Comparison of ENCODE assay signal across 25 cellular contexts in genomic region chr22:47419239-47419638, GRCh38.
"Had no signal": no experiment of that assay in that cellular context is flagged by ENCODE, and none has a peak within 500 bp of the region (broad histone marks: within the 10 kb centered on the region; RNA-seq: fewer than 3 reads in every experiment).

No MANE protein-coding gene starts in this region.

- H3K36me3 ChIP-seq: colonic mucosa, left lung, neutrophil, pancreas, right atrium auricular region, upper lobe of right lung had no signal

- H3K4me3 ChIP-seq: colonic mucosa, dorsolateral prefrontal cortex, left lung, pancreas, psoas muscle, right atrium auricular region, upper lobe of right lung had no signal

- DNase-seq: activated CD4-positive, alpha-beta T cell treated with anti-CD3 and anti-CD28 coated beads, Interleukin-2, amount 50 U/mL, for 1 hour; activated CD4-positive, CD25-positive, alpha-beta regulatory T cell treated with anti-CD3 and anti-CD28 coated beads, Interleukin-2, amount 50 U/mL, for 72 hours; activated CD8-positive, alpha-beta memory T cell treated with anti-CD3 and anti-CD28 coated beads, Interleukin-2, amount 50 U/mL, for 4 hours; activated naive CD4-positive, alpha-beta T cell treated with Interleukin-2 at 50 U/mL for 16 hours; activated naive CD8-positive, alpha-beta T cell treated with anti-CD3 and anti-CD28 coated beads for 36 hours; activated T-cell treated with anti-CD3 and anti-CD28 coated beads, Interleukin-2, amount 50 U/mL, for 24 hours; amniotic stem cell; colonic mucosa; dorsolateral prefrontal cortex; effector memory CD8-positive, alpha-beta T cell; foreskin melanocyte; immature natural killer cell; left lung; pancreas; psoas muscle; stimulated activated CD4-positive, alpha-beta T cell treated with anti-CD3 and anti-CD28 coated beads, Interleukin-4, amount 100 ng/mL, for 4 hours; stimulated activated naive CD8-positive, alpha-beta T cell treated with anti-CD3 and anti-CD28 coated beads, Interleukin-15, Interleukin-2, amounts not matched to agents 100 U/mL and 50 U/mL, for 24 hours; T-helper 2 cell; upper lobe of right lung had no signal

- H3K4me1 Mint-ChIP-seq: activated naive CD8-positive, alpha-beta T cell treated with anti-CD3 and anti-CD28 coated beads for 36 hours; activated T-helper 17 cell treated with anti-CD3 and anti-CD28 coated beads, Interleukin-2, amount 50 U/mL, for 72 hours; immature natural killer cell; mesothelial cell of epicardium had no signal

- H3K36me3 Mint-ChIP-seq: activated naive CD8-positive, alpha-beta T cell treated with anti-CD3 and anti-CD28 coated beads for 36 hours; immature natural killer cell; natural killer cell treated with Interleukin-12 subunit alpha and Interleukin-12 subunit beta and Interleukin-15 and Interleukin-18, amount 100 ng/mL, for 72 hours had no signal

- ATAC-seq: activated T-helper 17 cell treated with anti-CD3 and anti-CD28 coated beads, Interleukin-2, amount 50 U/mL, for 72 hours; effector memory CD8-positive, alpha-beta T cell; esophagus mucosa; left lung; natural killer cell treated with Interleukin-12 subunit alpha and Interleukin-12 subunit beta and Interleukin-15 and Interleukin-18, amount 100 ng/mL, for 72 hours; pancreas; psoas muscle; stimulated activated naive CD8-positive, alpha-beta T cell treated with anti-CD3 and anti-CD28 coated beads, Interleukin-15, Interleukin-2, amounts not matched to agents 100 U/mL and 50 U/mL, for 24 hours; upper lobe of right lung had no signal

- H3K4me3 Mint-ChIP-seq: activated naive CD8-positive, alpha-beta T cell treated with anti-CD3 and anti-CD28 coated beads for 36 hours; activated T-cell treated with anti-CD3 and anti-CD28 coated beads, Interleukin-2, amount 50 U/mL, for 24 hours; activated T-helper 17 cell treated with anti-CD3 and anti-CD28 coated beads, Interleukin-2, amount 50 U/mL, for 72 hours; effector memory CD8-positive, alpha-beta T cell; immature natural killer cell; mesothelial cell of epicardium; natural killer cell treated with Interleukin-12 subunit alpha and Interleukin-12 subunit beta and Interleukin-15 and Interleukin-18, amount 100 ng/mL, for 72 hours had no signal

- H3K27ac ChIP-seq: colonic mucosa, dorsolateral prefrontal cortex, left lung, neutrophil, pancreas, psoas muscle, right atrium auricular region, upper lobe of right lung had no signal

- H3K27me3 ChIP-seq: colonic mucosa, neutrophil, pancreas, right atrium auricular region, upper lobe of right lung had no signal

- H3K27ac Mint-ChIP-seq: activated naive CD8-positive, alpha-beta T cell treated with anti-CD3 and anti-CD28 coated beads for 36 hours; activated T-cell treated with anti-CD3 and anti-CD28 coated beads, Interleukin-2, amount 50 U/mL, for 24 hours; activated T-helper 17 cell treated with anti-CD3 and anti-CD28 coated beads, Interleukin-2, amount 50 U/mL, for 72 hours; effector memory CD8-positive, alpha-beta T cell; immature natural killer cell; mesothelial cell of epicardium; natural killer cell treated with Interleukin-12 subunit alpha and Interleukin-12 subunit beta and Interleukin-15 and Interleukin-18, amount 100 ng/mL, for 72 hours had no signal

- H3K9me3 ChIP-seq: colonic mucosa, neutrophil, pancreas, psoas muscle, right atrium auricular region, upper lobe of right lung had no signal

- H3K9me3 Mint-ChIP-seq: activated T-cell treated with anti-CD3 and anti-CD28 coated beads, Interleukin-2, amount 50 U/mL, for 24 hours; activated T-helper 17 cell treated with anti-CD3 and anti-CD28 coated beads, Interleukin-2, amount 50 U/mL, for 72 hours; immature natural killer cell; natural killer cell treated with Interleukin-12 subunit alpha and Interleukin-12 subunit beta and Interleukin-15 and Interleukin-18, amount 100 ng/mL, for 72 hours had no signal

- H3K4me1 ChIP-seq: colonic mucosa, left lung, pancreas, psoas muscle, right atrium auricular region, upper lobe of right lung had no signal

- H3K27me3 Mint-ChIP-seq: activated naive CD8-positive, alpha-beta T cell treated with anti-CD3 and anti-CD28 coated beads for 36 hours had no signal
